In the genomic region with DNA sequence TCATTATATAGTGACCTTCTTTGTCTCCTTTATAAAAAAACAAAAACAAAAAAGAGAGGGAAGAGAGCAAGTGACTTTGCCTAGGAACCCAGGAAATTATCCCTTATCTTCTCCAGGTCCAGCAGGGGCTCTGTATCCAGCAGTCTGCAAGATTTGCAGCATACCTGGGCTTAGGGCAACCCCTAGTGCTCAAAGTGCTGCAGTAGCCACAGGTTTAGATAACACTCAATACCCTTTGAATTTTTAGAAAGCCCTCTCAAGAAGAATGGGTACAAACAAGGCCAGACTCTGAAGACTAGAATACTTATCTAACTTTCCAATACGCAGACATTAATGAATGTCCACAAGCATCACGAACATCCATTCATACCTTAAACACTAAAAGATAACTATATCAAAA, we compare ENCODE assay signal across 1 cellular context.
TF ChIP-seq lines count a peak whose summit lies in the region.

No MANE protein-coding gene starts in this region.

TF ChIP-seq in H1, 55 proteins besides CTCF, POLR2A, EP300 and RAD21 (continued from another document):
- TF ChIP-seq, protein P1, sequence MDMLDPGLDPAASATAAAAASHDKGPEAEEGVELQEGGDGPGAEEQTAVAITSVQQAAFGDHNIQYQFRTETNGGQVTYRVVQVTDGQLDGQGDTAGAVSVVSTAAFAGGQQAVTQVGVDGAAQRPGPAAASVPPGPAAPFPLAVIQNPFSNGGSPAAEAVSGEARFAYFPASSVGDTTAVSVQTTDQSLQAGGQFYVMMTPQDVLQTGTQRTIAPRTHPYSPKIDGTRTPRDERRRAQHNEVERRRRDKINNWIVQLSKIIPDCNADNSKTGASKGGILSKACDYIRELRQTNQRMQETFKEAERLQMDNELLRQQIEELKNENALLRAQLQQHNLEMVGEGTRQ (IDR thresholded peaks at IDR 0.05; ENCODE audit: low read length) = no peak
- no peak for TF ChIP-seq SP4 (IDR thresholded peaks at IDR 0.05; ENCODE audit: low read length)
- no peak for TF ChIP-seq JUN (IDR thresholded peaks at IDR 0.05; ENCODE audit: low read depth, low read length)
- TF ChIP-seq POLR2AphosphoS5 (IDR thresholded peaks at IDR 0.05; ENCODE audit: low read depth, low read length) = no peak
- TF ChIP-seq MAX (IDR thresholded peaks at IDR 0.05) = no peak
- TF ChIP-seq TAF1 (IDR thresholded peaks at IDR 0.05; ENCODE audit: low read depth, low read length) = no peak
- no peak for TF ChIP-seq NRF1 (IDR thresholded peaks at IDR 0.05; ENCODE audit: low read depth, low read length)
